Comparison of ENCODE assay signal across 8 cellular contexts in genomic region chr15:41971089-41971892, GRCh38. TPM values are rescaled to one million over a fixed set of nuclear protein-coding genes. Genes with fewer than 3 reads are reported as not detected.
A peak's percentile ranks its signal among the peaks of the same experiment; 100 is the strongest.
DNase-seq lines count a peak whose midpoint lies in the region; ATAC-seq lines count a peak whose summit lies in the region.

No MANE protein-coding gene starts in this region.

- peak; percentile 58 to 77 for DNase-seq in NCI-H524 (lab: John Stamatoyannopoulos, UW)
- no peak for DNase-seq in NCI-H524 treated with DMSO at 0.1 percent for 48 hours (lab: John Stamatoyannopoulos, UW)
- DNase-seq in NCI-H2227 treated with DMSO at 0.1 percent for 48 hours (lab: John Stamatoyannopoulos, UW) = peak; percentile 23
- DNase-seq in activated CD4-positive, alpha-beta T cell treated with anti-CD3 and anti-CD28 coated beads, Interleukin-2, amount 10 ng/mL, durations not matched to agents 7 days and 5 days = peak; percentile 74
- DNase-seq in effector CD4-positive, alpha-beta T cell = peak; percentile 65
- DNase-seq in mesendoderm = peak; percentile 82
- DNase-seq in stimulated activated CD8-positive, alpha-beta memory T cell treated with anti-CD3 and anti-CD28 coated beads, Interleukin-2, amount 100 ng/mL, for 1 hour (ENCODE audit: low read depth in 2 of 2) = peak; percentile 43 to 65

- CTCF ChIA-PET in activated CD4-positive, alpha-beta T cell treated with anti-CD3 and anti-CD28 coated beads, Interleukin-2, amount 10 ng/mL, durations not matched to agents 7 days and 5 days (lab: Charles Lee) = interaction anchor here (1.4 to 2.0 kb wide), 3 partner anchors 9 to 198 kb away, joined by 3 to 6 read pairs (median 5); no protein-coding TSS in a partner anchor

- peak overlapping the region; percentile 37 for H3K4me2 ChIP-seq in mesendoderm (ENCODE audit: low read length)

- no peak overlapping the region for H2AK5ac ChIP-seq in mesendoderm (ENCODE audit: low read length)

- no peaks in the 10 kb centered on the region for H3K36me3 ChIP-seq in mesendoderm (ENCODE audit: control insufficient read depth, insufficient read depth, low read length)

- peak overlapping the region; percentile 91 for H3K4me3 ChIP-seq in mesendoderm (ENCODE audit: low read length)

- peak overlapping the region; percentile 91 for H3K27ac Mint-ChIP-seq in activated CD4-positive, alpha-beta T cell treated with anti-CD3 and anti-CD28 coated beads, Interleukin-2, amount 10 ng/mL, durations not matched to agents 7 days and 5 days

- H3K9ac ChIP-seq in mesendoderm (ENCODE audit: low read length) = peak overlapping the region; percentile 95

- H3K23ac ChIP-seq in mesendoderm (ENCODE audit: low read length) = no peak overlapping the region

- peaks cover 4% of the 10 kb centered on the region for H3K36me3 Mint-ChIP-seq in activated CD4-positive, alpha-beta T cell treated with anti-CD3 and anti-CD28 coated beads, Interleukin-2, amount 10 ng/mL, durations not matched to agents 7 days and 5 days (ENCODE audit: low read depth)

- peak overlapping the region; percentile 82 for H3K4me3 Mint-ChIP-seq in activated CD4-positive, alpha-beta T cell treated with anti-CD3 and anti-CD28 coated beads, Interleukin-2, amount 10 ng/mL, durations not matched to agents 7 days and 5 days

- no peak overlapping the region for H4K8ac ChIP-seq in mesendoderm (ENCODE audit: low read depth, low read length)

- H3K27me3 Mint-ChIP-seq in activated CD4-positive, alpha-beta T cell treated with anti-CD3 and anti-CD28 coated beads, Interleukin-2, amount 10 ng/mL, durations not matched to agents 7 days and 5 days = peaks cover 14% of the 10 kb centered on the region

- peak overlapping the region; percentile 5 for H2BK5ac ChIP-seq in mesendoderm (ENCODE audit: low read length)

- H3K27ac ChIP-seq in mesendoderm (ENCODE audit: low read depth, low read length) = no peak overlapping the region

- POLR2A ChIA-PET in activated CD4-positive, alpha-beta T cell treated with anti-CD3 and anti-CD28 coated beads, Interleukin-2, amount 10 ng/mL, durations not matched to agents 7 days and 5 days (lab: Charles Lee) = interaction anchor here (0.6 to 2.2 kb wide), 3 partner anchors 31 to 271 kb away, joined by 3 to 11 read pairs (median 6); no protein-coding TSS in a partner anchor

- WGBS in mesendoderm (ENCODE audit: extremely low coverage, insufficient coverage, low lambda C conversion rate) = no CpG with 5 or more reads among the region's 16 CpGs

- peak overlapping the region; percentile 2 for H3K18ac ChIP-seq in mesendoderm (ENCODE audit: low read length)

- peaks cover 12% of the 10 kb centered on the region for H3K4me1 ChIP-seq in mesendoderm (ENCODE audit: control insufficient read depth, low read depth, low read length)

- peak; percentile 49 for ATAC-seq in HG02885 (IDR thresholded peaks at IDR 0.05; ENCODE audit: poor library complexity, unreplicated experiment)

- H3K79me2 ChIP-seq in mesendoderm (ENCODE audit: control insufficient read depth, insufficient read depth, low read length) = peaks cover 40% of the 10 kb centered on the region

- no peak overlapping the region for H4K5ac ChIP-seq in mesendoderm (ENCODE audit: low read length)

- H3K4me1 Mint-ChIP-seq in activated CD4-positive, alpha-beta T cell treated with anti-CD3 and anti-CD28 coated beads, Interleukin-2, amount 10 ng/mL, durations not matched to agents 7 days and 5 days = peaks cover 63% of the 10 kb centered on the region

- no peak overlapping the region for H2BK120ac ChIP-seq in mesendoderm (ENCODE audit: low read depth, low read length)

- no peaks in the 10 kb centered on the region for H3K9me3 Mint-ChIP-seq in activated CD4-positive, alpha-beta T cell treated with anti-CD3 and anti-CD28 coated beads, Interleukin-2, amount 10 ng/mL, durations not matched to agents 7 days and 5 days

- H3K56ac ChIP-seq in mesendoderm (ENCODE audit: low read length) = peak overlapping the region; percentile 99

- H3K4ac ChIP-seq in mesendoderm (ENCODE audit: low read depth, low read length) = no peak overlapping the region

- H3K27me3 ChIP-seq in mesendoderm (ENCODE audit: insufficient read depth, low read length, poor library complexity) = no peaks in the 10 kb centered on the region

- H2BK15ac ChIP-seq in mesendoderm (replicated peaks; ENCODE audit: low read depth) = no peak overlapping the region

- H3K79me1 ChIP-seq in mesendoderm (ENCODE audit: low read length) = peaks cover 6% of the 10 kb centered on the region

RNA-seq across cellular contexts. Expression of gene EHD4, which starts 1.1 kb away (rescaled TPM):
- total RNA-seq in activated CD4-positive, alpha-beta T cell treated with anti-CD3 and anti-CD28 coated beads, Interleukin-2, amount 10 ng/mL, durations not matched to agents 7 days and 5 days = 10 to 100 TPM; 14.5 TPM
- polyA plus RNA-seq in mesendoderm (2013, experiment 1 of 2) = 14.7 TPM
- polyA plus RNA-seq in mesendoderm (2013, experiment 2 of 2) = 14.6 TPM

RNA-seq across cellular contexts. Expression of gene PLA2G4E, which starts 49.6 kb away (rescaled TPM):
- total RNA-seq in activated CD4-positive, alpha-beta T cell treated with anti-CD3 and anti-CD28 coated beads, Interleukin-2, amount 10 ng/mL, durations not matched to agents 7 days and 5 days = not detected
- polyA plus RNA-seq in mesendoderm (2013, experiment 1 of 2) = not detected
- polyA plus RNA-seq in mesendoderm (2013, experiment 2 of 2) = under 0.01 TPM
